34 cellular contexts compared by ENCODE assay signal in the genomic region with DNA sequence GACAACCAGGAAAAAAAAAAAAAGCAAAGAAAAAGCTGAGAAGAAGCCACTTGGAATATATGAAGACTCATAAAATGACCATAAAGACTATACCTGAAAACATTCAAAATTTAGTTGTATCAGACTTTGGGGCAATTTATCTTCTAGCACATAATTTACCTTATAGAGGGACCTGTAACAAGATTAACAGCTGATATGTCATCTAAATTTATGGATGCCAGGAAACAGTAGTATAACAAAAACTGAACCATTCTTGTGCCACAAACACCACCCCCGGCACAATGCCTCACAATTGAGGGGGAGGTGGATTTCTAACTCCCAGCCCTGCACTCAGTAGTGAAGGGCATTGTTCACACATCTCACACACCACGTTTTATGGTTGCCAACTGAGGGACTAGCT.
"Had no signal": no experiment of that assay in that cellular context is flagged by ENCODE, and none has a peak within 500 bp of the region (broad histone marks: within the 10 kb centered on the region; RNA-seq: fewer than 3 reads in every experiment).

No MANE protein-coding gene starts in this region.

- H3K4me3 Mint-ChIP-seq: activated CD4-positive, alpha-beta memory T cell treated with anti-CD3 and anti-CD28 coated beads, Interleukin-2, amount 10 ng/mL, durations not matched to agents 7 days and 5 days; activated CD4-positive, alpha-beta T cell treated with anti-CD3 and anti-CD28 coated beads for 36 hours; activated CD4-positive, alpha-beta T cell treated with anti-CD3 and anti-CD28 coated beads, Interleukin-2, amount 10 ng/mL, durations not matched to agents 7 days and 5 days; activated CD8-positive, alpha-beta memory T cell treated with anti-CD3 and anti-CD28 coated beads, Interleukin-2, amount 10 ng/mL, durations not matched to agents 7 days and 5 days; activated CD8-positive, alpha-beta T cell treated with anti-CD3 and anti-CD28 coated beads, Interleukin-2, amount 10 ng/mL, durations not matched to agents 7 days and 5 days; activated naive CD4-positive, alpha-beta T cell treated with anti-CD3 and anti-CD28 coated beads, Interleukin-2, amount 10 ng/mL, durations not matched to agents 7 days and 5 days; activated naive CD4-positive, alpha-beta T cell treated with anti-CD3 and anti-CD28 coated beads, Interleukin-2, amount 50 U/mL, for 24 hours; activated naive CD8-positive, alpha-beta T cell; activated naive CD8-positive, alpha-beta T cell treated with anti-CD3 and anti-CD28 coated beads, Interleukin-2, amount 10 ng/mL, durations not matched to agents 7 days and 5 days; activated naive CD8-positive, alpha-beta T cell treated with anti-CD3 and anti-CD28 coated beads, Interleukin-2, amount 50 U/mL, for 24 hours; activated T-cell treated with anti-CD3 and anti-CD28 coated beads, Interleukin-2, amount 50 U/mL, for 24 hours; T-helper 1 cell treated with Interleukin-12 subunit alpha and Interleukin-12 subunit beta and Interleukin-4 antibody, amounts not matched to agents 30 μg/mL and 1 μg/mL, for 36 hours; T-helper 2 cell treated with Interferon-gamma antibody and Interleukin-4, amounts not matched to agents 5 μg/mL and 100 μg/mL, for 36 hours had no signal

- FAIRE-seq: astrocyte had no signal

- H3K4me1 Mint-ChIP-seq: activated CD4-positive, alpha-beta memory T cell treated with anti-CD3 and anti-CD28 coated beads, Interleukin-2, amount 10 ng/mL, durations not matched to agents 7 days and 5 days; activated CD4-positive, alpha-beta T cell treated with anti-CD3 and anti-CD28 coated beads for 36 hours; activated CD4-positive, alpha-beta T cell treated with anti-CD3 and anti-CD28 coated beads, Interleukin-2, amount 10 ng/mL, durations not matched to agents 7 days and 5 days; activated CD8-positive, alpha-beta memory T cell treated with anti-CD3 and anti-CD28 coated beads, Interleukin-2, amount 10 ng/mL, durations not matched to agents 7 days and 5 days; activated naive CD4-positive, alpha-beta T cell treated with anti-CD3 and anti-CD28 coated beads, Interleukin-2, amount 10 ng/mL, durations not matched to agents 7 days and 5 days; activated naive CD4-positive, alpha-beta T cell treated with anti-CD3 and anti-CD28 coated beads, Interleukin-2, amount 50 U/mL, for 24 hours; activated naive CD8-positive, alpha-beta T cell treated with anti-CD3 and anti-CD28 coated beads, Interleukin-2, amount 10 ng/mL, durations not matched to agents 7 days and 5 days; activated naive CD8-positive, alpha-beta T cell treated with anti-CD3 and anti-CD28 coated beads, Interleukin-2, amount 50 U/mL, for 24 hours had no signal

- H3K36me3 Mint-ChIP-seq: activated CD8-positive, alpha-beta memory T cell treated with anti-CD3 and anti-CD28 coated beads, Interleukin-2, amount 10 ng/mL, durations not matched to agents 7 days and 5 days; activated naive CD4-positive, alpha-beta T cell treated with anti-CD3 and anti-CD28 coated beads, Interleukin-2, amount 10 ng/mL, durations not matched to agents 7 days and 5 days; activated naive CD4-positive, alpha-beta T cell treated with anti-CD3 and anti-CD28 coated beads, Interleukin-2, amount 50 U/mL, for 24 hours; activated naive CD8-positive, alpha-beta T cell; activated naive CD8-positive, alpha-beta T cell treated with anti-CD3 and anti-CD28 coated beads, Interleukin-2, amount 10 ng/mL, durations not matched to agents 7 days and 5 days had no signal

- DNase-seq: activated CD4-positive, alpha-beta memory T cell treated with anti-CD3 and anti-CD28 coated beads, Interleukin-2, amount 10 ng/mL, durations not matched to agents 7 days and 5 days; activated CD4-positive, alpha-beta T cell treated with anti-CD3 and anti-CD28 coated beads for 1 hour; activated CD4-positive, alpha-beta T cell treated with anti-CD3 and anti-CD28 coated beads for 36 hours; activated CD4-positive, alpha-beta T cell treated with anti-CD3 and anti-CD28 coated beads for 48 hours; activated CD4-positive, alpha-beta T cell treated with anti-CD3 and anti-CD28 coated beads, Interleukin-2, amount 10 ng/mL, durations not matched to agents 7 days and 5 days; activated CD4-positive, alpha-beta T cell treated with anti-CD3 and anti-CD28 coated beads, Interleukin-2, amount 50 U/mL, for 48 hours; activated CD4-positive, CD25-positive, alpha-beta regulatory T cell; activated CD8-positive, alpha-beta memory T cell treated with anti-CD3 and anti-CD28 coated beads for 24 hours; activated CD8-positive, alpha-beta memory T cell treated with anti-CD3 and anti-CD28 coated beads, Interleukin-2, amount 10 ng/mL, durations not matched to agents 7 days and 5 days; activated CD8-positive, alpha-beta memory T cell treated with anti-CD3 and anti-CD28 coated beads, Interleukin-2, amount 50 U/mL, for 48 hours; activated CD8-positive, alpha-beta T cell treated with anti-CD3 and anti-CD28 coated beads, Interleukin-2, amount 10 ng/mL, durations not matched to agents 7 days and 5 days; activated effector memory CD4-positive, alpha-beta T cell treated with Interleukin-2 at 50 U/mL for 16 hours; activated gamma-delta T cell; activated naive CD4-positive, alpha-beta T cell treated with anti-CD3 and anti-CD28 coated beads, Interleukin-2, amount 10 ng/mL, durations not matched to agents 7 days and 5 days; activated naive CD4-positive, alpha-beta T cell treated with Interleukin-2 at 50 U/mL for 16 hours; activated naive CD8-positive, alpha-beta T cell treated with anti-CD3 and anti-CD28 coated beads, Interleukin-2, amount 10 ng/mL, durations not matched to agents 7 days and 5 days; activated naive CD8-positive, alpha-beta T cell treated with anti-CD3 and anti-CD28 coated beads, Interleukin-2, amount 50 U/mL, for 24 hours; activated T-cell treated with anti-CD3 and anti-CD28 coated beads, Interleukin-2, amount 50 U/mL, for 24 hours; activated T-cell treated with anti-CD3 and anti-CD28 coated beads, Interleukin-2, amount 50 U/mL, for 48 hours; amniotic stem cell; aorta; body of pancreas; brain microvascular endothelial cell; central memory CD4-positive, alpha-beta T cell; T-helper 1 cell; T-helper 2 cell; T-helper 9 cell had no signal

- H3K27ac Mint-ChIP-seq: activated CD4-positive, alpha-beta memory T cell treated with anti-CD3 and anti-CD28 coated beads, Interleukin-2, amount 10 ng/mL, durations not matched to agents 7 days and 5 days; activated CD4-positive, alpha-beta T cell treated with anti-CD3 and anti-CD28 coated beads for 36 hours; activated CD4-positive, alpha-beta T cell treated with anti-CD3 and anti-CD28 coated beads, Interleukin-2, amount 10 ng/mL, durations not matched to agents 7 days and 5 days; activated CD8-positive, alpha-beta memory T cell treated with anti-CD3 and anti-CD28 coated beads, Interleukin-2, amount 10 ng/mL, durations not matched to agents 7 days and 5 days; activated CD8-positive, alpha-beta T cell treated with anti-CD3 and anti-CD28 coated beads, Interleukin-2, amount 10 ng/mL, durations not matched to agents 7 days and 5 days; activated naive CD4-positive, alpha-beta T cell treated with anti-CD3 and anti-CD28 coated beads, Interleukin-2, amount 10 ng/mL, durations not matched to agents 7 days and 5 days; activated naive CD4-positive, alpha-beta T cell treated with anti-CD3 and anti-CD28 coated beads, Interleukin-2, amount 50 U/mL, for 24 hours; activated naive CD8-positive, alpha-beta T cell; activated naive CD8-positive, alpha-beta T cell treated with anti-CD3 and anti-CD28 coated beads, Interleukin-2, amount 10 ng/mL, durations not matched to agents 7 days and 5 days; activated naive CD8-positive, alpha-beta T cell treated with anti-CD3 and anti-CD28 coated beads, Interleukin-2, amount 50 U/mL, for 24 hours; activated T-cell treated with anti-CD3 and anti-CD28 coated beads, Interleukin-2, amount 50 U/mL, for 24 hours; activated T-helper 2 cell treated with anti-CD3 and anti-CD28 coated beads, Interferon-gamma antibody, Interleukin-2, Interleukin-4, amounts not matched to agents 10 μg/mL and 5 μg/mL and 100 μg/mL, durations not matched to agents 14 hours and 24 hours and 36 hours; T-helper 1 cell treated with Interleukin-12 subunit alpha and Interleukin-12 subunit beta and Interleukin-4 antibody, amounts not matched to agents 30 μg/mL and 1 μg/mL, for 36 hours; T-helper 2 cell treated with Interferon-gamma antibody and Interleukin-4, amounts not matched to agents 5 μg/mL and 100 μg/mL, for 36 hours had no signal

- ATAC-seq: activated CD4-positive, alpha-beta T cell treated with anti-CD3 and anti-CD28 coated beads for 36 hours; activated CD4-positive, CD25-positive, alpha-beta regulatory T cell treated with anti-CD3 and anti-CD28 coated beads, Interleukin-2, amount 50 U/mL, for 24 hours; activated CD8-positive, alpha-beta memory T cell treated with anti-CD3 and anti-CD28 coated beads, Interleukin-2, amount 10 ng/mL, durations not matched to agents 7 days and 5 days; activated CD8-positive, alpha-beta T cell treated with anti-CD3 and anti-CD28 coated beads, Interleukin-2, amount 10 ng/mL, durations not matched to agents 7 days and 5 days; activated naive CD8-positive, alpha-beta T cell treated with anti-CD3 and anti-CD28 coated beads, Interleukin-2, amount 50 U/mL, for 24 hours; body of pancreas had no signal

- H3K27me3 Mint-ChIP-seq: activated CD4-positive, alpha-beta memory T cell treated with anti-CD3 and anti-CD28 coated beads, Interleukin-2, amount 10 ng/mL, durations not matched to agents 7 days and 5 days; activated CD4-positive, alpha-beta T cell treated with anti-CD3 and anti-CD28 coated beads for 36 hours; activated CD4-positive, alpha-beta T cell treated with anti-CD3 and anti-CD28 coated beads, Interleukin-2, amount 10 ng/mL, durations not matched to agents 7 days and 5 days; activated CD8-positive, alpha-beta memory T cell treated with anti-CD3 and anti-CD28 coated beads, Interleukin-2, amount 10 ng/mL, durations not matched to agents 7 days and 5 days; activated naive CD4-positive, alpha-beta T cell treated with anti-CD3 and anti-CD28 coated beads, Interleukin-2, amount 10 ng/mL, durations not matched to agents 7 days and 5 days; activated naive CD4-positive, alpha-beta T cell treated with anti-CD3 and anti-CD28 coated beads, Interleukin-2, amount 50 U/mL, for 24 hours; activated naive CD8-positive, alpha-beta T cell; activated naive CD8-positive, alpha-beta T cell treated with anti-CD3 and anti-CD28 coated beads, Interleukin-2, amount 10 ng/mL, durations not matched to agents 7 days and 5 days; activated naive CD8-positive, alpha-beta T cell treated with anti-CD3 and anti-CD28 coated beads, Interleukin-2, amount 50 U/mL, for 24 hours; activated T-cell treated with anti-CD3 and anti-CD28 coated beads, Interleukin-2, amount 50 U/mL, for 24 hours had no signal
